Comparison of ENCODE assay signal across 25 cellular contexts in genomic region chr11:124150684-124151083, GRCh38. TPM values are rescaled to one million over a fixed set of nuclear protein-coding genes. Genes with fewer than 3 reads are reported as not detected.
DNase-seq lines count a peak whose midpoint lies in the region; ATAC-seq, FAIRE-seq and TF ChIP-seq lines count a peak whose summit lies in the region.
"Had no signal": no experiment of that assay in that cellular context is flagged by ENCODE, and none has a peak within 500 bp of the region (broad histone marks: within the 10 kb centered on the region; RNA-seq: fewer than 3 reads in every experiment).

No MANE protein-coding gene starts in this region.

- no peaks in the 10 kb centered on the region for H3K23me2 ChIP-seq in H1 (ENCODE audit: low read depth, low read length)

- DNase-seq in HL-60 (ENCODE audit: low read depth in 1 of 2, low spot score in 1 of 2) (peak; percentile 70 to 80), NOMO-1 treated with dmso at 0.1 percent for 144 hours (lab: John Stamatoyannopoulos, UW; ENCODE audit: unreplicated experiment) (peak; percentile 23), H1 (ENCODE audit: low read depth in 1 of 2, low spot score in 2 of 2) (no peak), heart right ventricle (no peak), NCI-H1092 treated with DMSO at 0.1 percent for 48 hours (lab: John Stamatoyannopoulos, UW) (no peak), DMS53 (lab: John Stamatoyannopoulos, UW) (no peak)
- DNase-seq in central memory CD4-positive, alpha-beta T cell, result no peak
- DNase-seq: 8988T, Calu3, DMS79 treated with DMSO at 0.1 percent for 48 hours, HFFc6, MM.1S, NCI-H1694, NCI-H2171, NCI-H446 treated with DMSO at 0.1 percent for 48 hours, NCI-H774, RPMI8226, T-helper 1 cell had no signal

- no peak overlapping the region for H4K5ac ChIP-seq in H1 (ENCODE audit: insufficient read length, low read depth, low read length)

- no peaks in the 10 kb centered on the region for H3K79me2 ChIP-seq in H1 (ENCODE audit: control insufficient read depth in 1 of 2, insufficient read depth in 2 of 2, low read length in 2 of 2)

- no peak overlapping the region for H2BK120ac ChIP-seq in H1 (replicated peaks; ENCODE audit: low read depth, low read length)

- CTCF ChIA-PET in H1 (lab: Charles Lee; ENCODE audit: partially characterized antibody), result interaction anchor here (0.9 kb wide), 2 partner anchors 27 to 401 kb away, joined by 3 read pairs; no protein-coding TSS in a partner anchor

- peak overlapping the region in 9 of 11 experiments; percentile 16 to 63 (median 50); a peak in 15 of 22 replicates for H3K27ac ChIP-seq in BLaER1 treated with 17β-estradiol and CSF1 and Interleukin-3, amounts not matched to agents 10 nM and 100 nM
- H3K27ac ChIP-seq in HL-60 (replicated peaks) (no peak overlapping the region), H1 (ENCODE audit: low read depth, low read length) (no peak overlapping the region), heart right ventricle (no peak overlapping the region)
- H3K27ac ChIP-seq: C4-2B, KMS-11 had no signal

- no peak overlapping the region for H3K18ac ChIP-seq in H1 (ENCODE audit: extremely low read depth, low read length)

- no peak for TF ChIP-seq RAD21 in H1 (IDR thresholded peaks at IDR 0.05 in 1 of 2, conservative IDR thresholded peaks at IDR 0.05 in 1 of 2; ENCODE audit: low read depth in 2 of 2, low read length in 2 of 2)

- no peak overlapping the region for H4K91ac ChIP-seq in H1 (replicated peaks; ENCODE audit: insufficient read length, low read length)

- POLR2A ChIA-PET in H1 (lab: Charles Lee; ENCODE audit: partially characterized antibody), result no interaction called here

- H3K23ac ChIP-seq in H1 (ENCODE audit: insufficient read length), result no peak overlapping the region

- no peak for TF ChIP-seq EP300 in H1 (IDR thresholded peaks at IDR 0.05; ENCODE audit: borderline replicate concordance in 1 of 2, low read depth in 2 of 2, low read length in 2 of 2)

- H2BK12ac ChIP-seq in H1 (ENCODE audit: low read depth, low read length), result no peak overlapping the region

- H3K36me3 ChIP-seq in BLaER1 treated with 17β-estradiol and CSF1 and Interleukin-3, amounts not matched to agents 10 nM and 100 nM, result no peaks in the 10 kb centered on the region; a peak in 1 of 22 replicates
- H3K36me3 ChIP-seq in H1 (ENCODE audit: control insufficient read depth in 2 of 4, insufficient read depth in 4 of 4, low read length in 3 of 4) (no peaks in the 10 kb centered on the region), heart right ventricle (peaks cover 0 to 5% (median 0%) of the 10 kb centered on the region in 9 donors)

- H2AK5ac ChIP-seq in H1 (ENCODE audit: low read depth, low read length), result no peak overlapping the region

- no peak overlapping the region for H3K4ac ChIP-seq in H1 (replicated peaks; ENCODE audit: insufficient read length, low read depth, low read length)

- no peaks in the 10 kb centered on the region for H3K79me1 ChIP-seq in H1 (ENCODE audit: low read depth, low read length)

- TF ChIP-seq CTCF in HL-60 (IDR thresholded peaks at IDR 0.05; ENCODE audit: insufficient read depth, low read length) (no peak), H1 (IDR thresholded peaks at IDR 0.05; ENCODE audit: control extremely low read depth in 1 of 3, insufficient read depth in 1 of 3, low read depth in 1 of 3, low read length in 3 of 3) (no peak), heart right ventricle (IDR thresholded peaks at IDR 0.05) (no peak)

- 89% methylated on average over 5 of the region's 5 CpGs; no CpG with 5 or more reads in 1 of the 2 experiments for WGBS in H1 (ENCODE audit: extremely low coverage in 1 of 2, insufficient coverage in 1 of 2, insufficient read length in 1 of 2, insufficient replicate concordance in 2 of 2, low coverage in 1 of 2, low lambda C conversion rate in 2 of 2, missing lambda C conversion rate in 1 of 2), 2 experiments
- WGBS in heart right ventricle, 2 donors, result 69% methylated on average over 5 of the region's 5 CpGs

- H3K27me3 ChIP-seq in BLaER1 treated with 17β-estradiol and CSF1 and Interleukin-3, amounts not matched to agents 10 nM and 100 nM, result no peaks in the 10 kb centered on the region
- H3K27me3 ChIP-seq in HL-60 (ENCODE audit: insufficient read depth, poor library complexity, severe bottlenecking) (no peaks in the 10 kb centered on the region), H1 (replicated peaks in 1 of 4; ENCODE audit: control insufficient read depth in 3 of 4, extremely low read depth in 1 of 4, insufficient read depth in 3 of 4, low read length in 3 of 4) (no peaks in the 10 kb centered on the region), heart right ventricle (no peaks in the 10 kb centered on the region)

- no peaks in the 10 kb centered on the region for H4K20me1 ChIP-seq in BLaER1 treated with 17β-estradiol and CSF1 and Interleukin-3, amounts not matched to agents 10 nM and 100 nM
- H4K20me1 ChIP-seq in H1 (replicated peaks in 1 of 2; ENCODE audit: control insufficient read depth in 1 of 2, insufficient read depth in 2 of 2, low read length in 2 of 2), result no peaks in the 10 kb centered on the region

- TF ChIP-seq POLR2A in H1 (IDR thresholded peaks at IDR 0.05; ENCODE audit: control extremely low read depth in 1 of 2, low read depth in 2 of 2, low read length in 2 of 2), result no peak

- H4K8ac ChIP-seq in H1 (ENCODE audit: extremely low read depth, insufficient read depth, low read length), result no peak overlapping the region

- no peak for ATAC-seq in heart right ventricle

- peak overlapping the region in 2 of 11 experiments; percentile 1 to 25; a peak in 1 of 22 replicates for H3K4me2 ChIP-seq in BLaER1 treated with 17β-estradiol and CSF1 and Interleukin-3, amounts not matched to agents 10 nM and 100 nM
- no peak overlapping the region for H3K4me2 ChIP-seq in H1 (ENCODE audit: insufficient read depth in 1 of 2, low read depth in 2 of 2, low read length in 2 of 2)
- H3K4me2 ChIP-seq: KMS-11 had no signal

- H3K4me1 ChIP-seq in BLaER1 treated with 17β-estradiol and CSF1 and Interleukin-3, amounts not matched to agents 10 nM and 100 nM, result peaks cover 0 to 8% (median 0%) of the 10 kb centered on the region in 10 experiments; a peak in 3 of 20 replicates
- no peaks in the 10 kb centered on the region for H3K4me1 ChIP-seq in H1 (replicated peaks in 1 of 4; ENCODE audit: control insufficient read depth in 3 of 4, insufficient read depth in 4 of 4, low read length in 3 of 4)
- H3K4me1 ChIP-seq in heart right ventricle, result no peaks in the 10 kb centered on the region

- H3K9ac ChIP-seq in BLaER1 treated with 17β-estradiol and CSF1 and Interleukin-3, amounts not matched to agents 10 nM and 100 nM, result no peak overlapping the region
- no peak overlapping the region for H3K9ac ChIP-seq in H1 (replicated peaks in 1 of 4; ENCODE audit: extremely low read depth in 1 of 4, low read depth in 3 of 4, low read length in 3 of 4)
- H3K9ac ChIP-seq: KMS-11 had no signal

- H3K14ac ChIP-seq in H1 (ENCODE audit: insufficient read length), result no peak overlapping the region

- intact Hi-C loops in heart right ventricle (cut with DNase I), result no loop called here

- H3K9me3 ChIP-seq in BLaER1 treated with 17β-estradiol and CSF1 and Interleukin-3, amounts not matched to agents 10 nM and 100 nM (replicated peaks in 1 of 11), result peaks cover 0 to 26% (median 12%) of the 10 kb centered on the region in 11 experiments; a peak in 16 of 22 replicates
- H3K9me3 ChIP-seq in H1 (ENCODE audit: insufficient read depth in 2 of 2, low read depth in 1 of 2, low read length in 1 of 2) (no peaks in the 10 kb centered on the region), heart right ventricle (peaks cover 0 to 6% (median 0%) of the 10 kb centered on the region in 11 donors)

- no peak overlapping the region for H2AFZ ChIP-seq in H1 (ENCODE audit: low read length)

- no peak overlapping the region for H2BK15ac ChIP-seq in H1 (ENCODE audit: low read length)

- no peak for FAIRE-seq in H1 (lab: Jason Lieb, UNC)
- FAIRE-seq: G401.6 had no signal

- no peak overlapping the region for H3K4me3 ChIP-seq in BLaER1 treated with 17β-estradiol and CSF1 and Interleukin-3, amounts not matched to agents 10 nM and 100 nM
- H3K4me3 ChIP-seq in HL-60 (replicated peaks; ENCODE audit: insufficient read depth, low read length) (no peak overlapping the region), H1 (ENCODE audit: extremely low read depth in 1 of 4, insufficient read depth in 2 of 4, low read depth in 3 of 4, low read length in 4 of 4) (no peak overlapping the region), heart right ventricle (no peak overlapping the region)

- H3K56ac ChIP-seq in H1 (replicated peaks; ENCODE audit: insufficient read length, low read depth, low read length), result no peak overlapping the region

- no peak overlapping the region for H2BK20ac ChIP-seq in H1 (ENCODE audit: low read length)

- H2BK5ac ChIP-seq in H1 (ENCODE audit: low read depth, low read length), result no peak overlapping the region

TF ChIP-seq in H1, 55 proteins besides CTCF, POLR2A, EP300 and RAD21:
- TF ChIP-seq TAF1 (IDR thresholded peaks at IDR 0.05; ENCODE audit: low read depth, low read length) (no peak), CEBPB (IDR thresholded peaks at IDR 0.05; ENCODE audit: low read depth, low read length) (peak; percentile 63; the same call in 1 of the 2 replicates)
TF ChIP-seq in H1: peak in this region for 1.

RNA-seq across cellular contexts. Expression of gene OR10D3, which starts 32.5 kb away (rescaled TPM):
- not detected in 2 replicates for total RNA-seq in H1 (2021; fragmentation: NEBNext Ultra II Directional; extraction: Animal tissue kit (Norgen Biotek cat#: 25700))
- polyA plus RNA-seq in H1 (2011; rRNA removed) (not detected in 2 replicates), heart right ventricle (not detected)
- not detected for polyA plus RNA-seq in H1 (2011; cell fraction: cytosol; rRNA removed)
- not detected for polyA plus RNA-seq in H1 (2011; cell fraction: nucleus; rRNA removed)
- polyA plus RNA-seq in H1 (2012, experiment 1 of 2), result not detected in 4 replicates
- polyA plus RNA-seq in H1 (2012, experiment 2 of 2), result not detected
- polyA plus RNA-seq in H1 (2013, experiment 1 of 2), result not detected
- not detected for polyA plus RNA-seq in H1 (2013, experiment 2 of 2)
- polyA minus RNA-seq in H1 (2011; rRNA and poly(A)+ RNA removed), result not detected in 2 replicates
- not detected for polyA minus RNA-seq in H1 (2011; cell fraction: cytosol; rRNA and poly(A)+ RNA removed)
- polyA minus RNA-seq in H1 (2011; cell fraction: nucleus; rRNA and poly(A)+ RNA removed), result not detected
- not detected for total RNA-seq in heart right ventricle
- total RNA-seq: Calu3, H4, HFFc6, OCI-LY7, SK-MEL-5 had no signal

RNA-seq across cellular contexts. Expression of gene VWA5A, which starts 35.4 kb away (rescaled TPM):
- 18.8 and 20.4 TPM in 2 replicates for total RNA-seq in H1 (2021; fragmentation: NEBNext Ultra II Directional; extraction: Animal tissue kit (Norgen Biotek cat#: 25700))
- polyA plus RNA-seq in H1 (2011; rRNA removed) (8.7 and 12.5 TPM in 2 replicates), heart right ventricle (1 to 10 TPM; 1.2 to 1.6 TPM)
- polyA plus RNA-seq in H1 (2011; cell fraction: cytosol; rRNA removed), result 14.9 TPM
- polyA plus RNA-seq in H1 (2011; cell fraction: nucleus; rRNA removed), result 21.1 TPM
- polyA plus RNA-seq in H1 (2012, experiment 1 of 2), result 13.9 to 19.8 TPM (median 16.3 TPM) in 4 replicates
- polyA plus RNA-seq in H1 (2012, experiment 2 of 2), result 7.7 TPM
- 17.1 TPM for polyA plus RNA-seq in H1 (2013, experiment 1 of 2)
- polyA plus RNA-seq in H1 (2013, experiment 2 of 2), result 16.7 TPM
- polyA minus RNA-seq in H1 (2011; rRNA and poly(A)+ RNA removed), result 20.0 and 28.5 TPM in 2 replicates
- polyA minus RNA-seq in H1 (2011; cell fraction: cytosol; rRNA and poly(A)+ RNA removed), result 7.8 TPM
- 20.6 TPM for polyA minus RNA-seq in H1 (2011; cell fraction: nucleus; rRNA and poly(A)+ RNA removed)
- 1 to 10 TPM; 1.6 to 8.8 (median 3.6) TPM for total RNA-seq in heart right ventricle

Comparison
In these comparisons a context has a peak if more than half of its experiments do, and no peak if none do; other contexts are left out.
1. H3K27ac ChIP-seq: peak in BLaER1 treated with 17β-estradiol and CSF1 and Interleukin-3, amounts not matched to agents 10 nM and 100 nM (9 of 11); none in HL-60 (single experiment), H1 (single experiment) and heart right ventricle (0 of 10).
2. DNase-seq: peak in HL-60 (2 of 2) and NOMO-1 treated with dmso at 0.1 percent for 144 hours (single experiment); none in H1 (0 of 2), heart right ventricle (0 of 2), central memory CD4-positive, alpha-beta T cell (single experiment), NCI-H1092 treated with DMSO at 0.1 percent for 48 hours (single experiment) and DMS53 (single experiment).